Comparison of ENCODE assay signal across 8 cellular contexts in genomic region chr16:30901201-30902069, GRCh38. TPM values are rescaled to one million over a fixed set of nuclear protein-coding genes. Genes with fewer than 3 reads are reported as not detected.
DNase-seq lines count a peak whose midpoint lies in the region; ATAC-seq and TF ChIP-seq lines count a peak whose summit lies in the region.

No MANE protein-coding gene starts in this region.

- H3K27me3 ChIP-seq in right cardiac atrium (ENCODE audit: control insufficient read depth, insufficient read depth) (no peaks in the 10 kb centered on the region), smooth muscle cell (ENCODE audit: low read depth) (no peaks in the 10 kb centered on the region)

- peak overlapping the region; percentile 45 for H3K27ac Mint-ChIP-seq in T-helper 17 cell

- H3K27ac ChIP-seq in HEK293 (ENCODE audit: extremely low read depth, low read depth, low read length) (peak overlapping the region; percentile 77; the same call in 1 of the 2 replicates), right cardiac atrium (ENCODE audit: low read length) (peak overlapping the region; percentile 69), smooth muscle cell (ENCODE audit: low read depth) (no peak overlapping the region)

- CTCF ChIA-PET in HEK293 (lab: Yijun Ruan, JAX), result interaction anchor here (0.6 to 3.8 kb wide), 29 partner anchors 8 to 217 kb away, joined by 3 to 66 read pairs (median 6); no protein-coding TSS in a partner anchor

- 21% methylated on average over 12 of the region's 12 CpGs for WGBS in right cardiac atrium
- 31% methylated on average over 12 of the region's 12 CpGs for WGBS in smooth muscle cell (ENCODE audit: low lambda C conversion rate)

- intact Hi-C loops in right cardiac atrium (cut with DNase I), result loop anchor here in 1 of 4 donors (5.0 kb wide), 1 partner anchor 59 kb away; no protein-coding TSS in a partner anchor

- H3K4me2 ChIP-seq in smooth muscle cell, result peak overlapping the region; percentile 85

- H3F3A ChIP-seq in smooth muscle cell (ENCODE audit: low read depth), result peaks cover 6% of the 10 kb centered on the region

- no peaks in the 10 kb centered on the region for H3K27me3 Mint-ChIP-seq in T-helper 17 cell

- H3K36me3 ChIP-seq in HEK293 (ENCODE audit: control insufficient read depth in 2 of 2, insufficient read depth in 1 of 2, low read length in 2 of 2) (no peaks in the 10 kb centered on the region), smooth muscle cell (ENCODE audit: low read depth) (no peaks in the 10 kb centered on the region)

- peaks cover 23% of the 10 kb centered on the region for H3K4me1 Mint-ChIP-seq in T-helper 17 cell

- DNase-seq in T-helper 17 cell, result no peak
- peak in 1 of 3 donors; percentile 51 for DNase-seq in right cardiac atrium
- DNase-seq in smooth muscle cell (lab: John Stamatoyannopoulos, UW; ENCODE audit: unreplicated experiment), result no peak
- no peak for DNase-seq in AG20443 (ENCODE audit: low spot score)
- no peak for DNase-seq in NCI-H2227 treated with DMSO at 0.1 percent for 48 hours (lab: John Stamatoyannopoulos, UW)
- DNase-seq in NCI-H526 treated with DMSO at 0.1 percent for 48 hours (lab: John Stamatoyannopoulos, UW), result no peak

- H3K4me3 ChIP-seq in HEK293 (ENCODE audit: low read depth, low read length), result peak overlapping the region; percentile 51
- H3K4me3 ChIP-seq in right cardiac atrium (ENCODE audit: low read length), result peak overlapping the region; percentile 83
- peak overlapping the region; percentile 48 for H3K4me3 ChIP-seq in smooth muscle cell

- TF ChIP-seq CTCF in HEK293 (tag by site-specific recombination; IDR thresholded peaks at IDR 0.05) (no peak; the same call in 1 of the 2 replicates), smooth muscle cell (IDR thresholded peaks at IDR 0.05; ENCODE audit: borderline replicate concordance, insufficient read depth, poor library complexity, severe bottlenecking) (no peak)

- no peaks in the 10 kb centered on the region for H3K36me3 Mint-ChIP-seq in T-helper 17 cell (ENCODE audit: low read depth)

- peak overlapping the region; percentile 51 for H2AFZ ChIP-seq in smooth muscle cell (ENCODE audit: low read depth)

- POLR2A ChIA-PET in HEK293 (lab: Yijun Ruan, JAX), result interaction anchor here (0.5 to 3.6 kb wide), 10 partner anchors 11 to 827 kb away, joined by 3 to 35 read pairs (median 4); no protein-coding TSS in a partner anchor

- H3K4me1 ChIP-seq in HEK293 (ENCODE audit: control insufficient read depth, insufficient read depth, low read length), result no peaks in the 10 kb centered on the region
- peaks cover 3% of the 10 kb centered on the region for H3K4me1 ChIP-seq in right cardiac atrium (ENCODE audit: control insufficient read depth, insufficient read depth, low read length)
- peaks cover 3% of the 10 kb centered on the region for H3K4me1 ChIP-seq in smooth muscle cell (ENCODE audit: low read depth)

- H3K4me3 Mint-ChIP-seq in T-helper 17 cell, result peak overlapping the region; percentile 73

- no peaks in the 10 kb centered on the region for H4K20me1 ChIP-seq in smooth muscle cell (ENCODE audit: low read depth)

- H3K9me3 ChIP-seq in HEK293 (ENCODE audit: control insufficient read depth, insufficient read depth, low read depth, low read length) (no peaks in the 10 kb centered on the region), T-helper 17 cell (ENCODE audit: control insufficient read depth, low read length, poor library complexity, severe bottlenecking) (no peaks in the 10 kb centered on the region), right cardiac atrium (ENCODE audit: control insufficient read depth, low read length) (no peaks in the 10 kb centered on the region), smooth muscle cell (replicated peaks; ENCODE audit: low read depth) (no peaks in the 10 kb centered on the region)

- peaks cover 3% of the 10 kb centered on the region for H3K79me2 ChIP-seq in smooth muscle cell (ENCODE audit: low read depth)

- H3K9ac ChIP-seq in smooth muscle cell (ENCODE audit: low read depth), result no peak overlapping the region

- ATAC-seq in T-helper 17 cell (no peak), right cardiac atrium (no peak), GM21390 (IDR thresholded peaks at IDR 0.05; ENCODE audit: unreplicated experiment) (no peak)

TF ChIP-seq in HEK293, 187 proteins besides CTCF, POLR2A, EP300 and RAD21 (continues in another document):
- TF ChIP-seq ZNF114 (tag by site-specific recombination; IDR thresholded peaks at IDR 0.05), result no peak
- TF ChIP-seq ZNF692 (tag by site-specific recombination; IDR thresholded peaks at IDR 0.05), result no peak
- TF ChIP-seq SETDB1 (IDR thresholded peaks at IDR 0.05; ENCODE audit: insufficient read length, low read length), result no peak
- TF ChIP-seq ZNF654 (tag by site-specific recombination; IDR thresholded peaks at IDR 0.05; ENCODE audit: low read depth), result no peak
- peak; percentile 90 for TF ChIP-seq ZNF362 (tag by site-specific recombination; IDR thresholded peaks at IDR 0.05)
- no peak for TF ChIP-seq ZFP41 (tag by site-specific recombination; IDR thresholded peaks at IDR 0.05; ENCODE audit: borderline replicate concordance)
- no peak for TF ChIP-seq ZNF266 (tag by site-specific recombination; IDR thresholded peaks at IDR 0.05; ENCODE audit: low read depth)
- TF ChIP-seq ZNF416 (tag by site-specific recombination; IDR thresholded peaks at IDR 0.05), result no peak
- TF ChIP-seq, protein P1, sequence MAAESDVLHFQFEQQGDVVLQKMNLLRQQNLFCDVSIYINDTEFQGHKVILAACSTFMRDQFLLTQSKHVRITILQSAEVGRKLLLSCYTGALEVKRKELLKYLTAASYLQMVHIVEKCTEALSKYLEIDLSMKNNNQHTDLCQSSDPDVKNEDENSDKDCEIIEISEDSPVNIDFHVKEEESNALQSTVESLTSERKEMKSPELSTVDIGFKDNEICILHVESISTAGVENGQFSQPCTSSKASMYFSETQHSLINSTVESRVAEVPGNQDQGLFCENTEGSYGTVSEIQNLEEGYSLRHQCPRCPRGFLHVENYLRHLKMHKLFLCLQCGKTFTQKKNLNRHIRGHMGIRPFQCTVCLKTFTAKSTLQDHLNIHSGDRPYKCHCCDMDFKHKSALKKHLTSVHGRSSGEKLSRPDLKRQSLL (tag by site-specific recombination; IDR thresholded peaks at IDR 0.05), result no peak
- TF ChIP-seq ZNF626 (tag by site-specific recombination; IDR thresholded peaks at IDR 0.05), result no peak
- TF ChIP-seq, protein P2, sequence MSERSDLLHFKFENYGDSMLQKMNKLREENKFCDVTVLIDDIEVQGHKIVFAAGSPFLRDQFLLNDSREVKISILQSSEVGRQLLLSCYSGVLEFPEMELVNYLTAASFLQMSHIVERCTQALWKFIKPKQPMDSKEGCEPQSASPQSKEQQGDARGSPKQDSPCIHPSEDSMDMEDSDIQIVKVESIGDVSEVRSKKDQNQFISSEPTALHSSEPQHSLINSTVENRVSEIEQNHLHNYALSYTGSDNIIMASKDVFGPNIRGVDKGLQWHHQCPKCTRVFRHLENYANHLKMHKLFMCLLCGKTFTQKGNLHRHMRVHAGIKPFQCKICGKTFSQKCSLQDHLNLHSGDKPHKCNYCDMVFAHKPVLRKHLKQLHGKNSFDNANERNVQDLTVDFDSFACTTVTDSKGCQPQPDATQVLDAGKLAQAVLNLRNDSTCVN (tag by site-specific recombination; optimal IDR thresholded peaks at IDR 0.05), result no peak
- no peak for TF ChIP-seq HOXC10 (CRISPR knock-in tag; IDR thresholded peaks at IDR 0.05)
- 0 out of 2 replicates have a peak, but pooled peaks have one; percentile 25 for TF ChIP-seq KLF16 (tag by site-specific recombination; IDR thresholded peaks at IDR 0.05)
- TF ChIP-seq ZNF354C (tag by site-specific recombination; IDR thresholded peaks at IDR 0.05; ENCODE audit: borderline replicate concordance, low read depth), result no peak
- TF ChIP-seq ZNF544 (tag by site-specific recombination; IDR thresholded peaks at IDR 0.05), result no peak

RNA-seq across cellular contexts. Expression of gene CTF1, which starts 5.0 kb away (rescaled TPM):
- total RNA-seq in T-helper 17 cell (under 1 TPM in 1 of 2 donors, not detected in 1; 0.26 TPM), right cardiac atrium (1 to 10 TPM; 7.4 to 9.8 (median 9.1) TPM), smooth muscle cell (0.76 and 1.7 TPM in 2 replicates)
- polyA plus RNA-seq in right cardiac atrium (13.1 TPM), smooth muscle cell (8.1 and 8.2 TPM in 2 replicates)

RNA-seq across cellular contexts. Expression of gene BCL7C, which starts 7.6 kb away (rescaled TPM):
- 10 to 100 TPM; 22.5 to 22.8 TPM for total RNA-seq in T-helper 17 cell
- total RNA-seq in right cardiac atrium, result 10 to 100 TPM; 20.6 to 31.7 (median 26.3) TPM
- polyA plus RNA-seq in right cardiac atrium, result 29.5 TPM
- total RNA-seq in smooth muscle cell, result 27.8 and 34.2 TPM in 2 replicates
- polyA plus RNA-seq in smooth muscle cell, result 68.1 and 76.1 TPM in 2 replicates

RNA-seq across cellular contexts. Expression of gene FBXL19, which starts 21.9 kb away (rescaled TPM):
- 10 to 100 TPM; 12.6 to 13.2 TPM for total RNA-seq in T-helper 17 cell
- 1 to 10 TPM; 5.1 to 8.4 (median 6.6) TPM for total RNA-seq in right cardiac atrium
- polyA plus RNA-seq in right cardiac atrium, result 8.3 TPM
- 4.5 and 8.5 TPM in 2 replicates for total RNA-seq in smooth muscle cell
- 1.3 and 1.6 TPM in 2 replicates for polyA plus RNA-seq in smooth muscle cell

RNA-seq across cellular contexts. Expression of gene ORAI3, which starts 47.4 kb away (rescaled TPM):
- total RNA-seq in T-helper 17 cell, result 1 to 10 TPM; 6.4 to 7.5 TPM
- total RNA-seq in right cardiac atrium, result 10 to 100 TPM; 11.8 to 14.6 (median 13.3) TPM
- 15.5 TPM for polyA plus RNA-seq in right cardiac atrium
- total RNA-seq in smooth muscle cell, result 33.7 and 34.9 TPM in 2 replicates
- polyA plus RNA-seq in smooth muscle cell, result 39.4 and 44.0 TPM in 2 replicates

RNA-seq across cellular contexts. Expression of gene SETD1A, which starts 56.1 kb away (rescaled TPM):
- total RNA-seq in T-helper 17 cell, result 10 to 100 TPM; 31.3 to 45.5 TPM
- total RNA-seq in right cardiac atrium, result 10 to 100 TPM in 3 of 4 donors, 1 to 10 TPM in 1; 9.7 to 11.6 (median 10.2) TPM
- polyA plus RNA-seq in right cardiac atrium, result 9.6 TPM
- 1.9 and 2.9 TPM in 2 replicates for total RNA-seq in smooth muscle cell
- polyA plus RNA-seq in smooth muscle cell, result 1.2 and 3.3 TPM in 2 replicates
